1 cellular context compared by ENCODE assay signal in the genomic region with DNA sequence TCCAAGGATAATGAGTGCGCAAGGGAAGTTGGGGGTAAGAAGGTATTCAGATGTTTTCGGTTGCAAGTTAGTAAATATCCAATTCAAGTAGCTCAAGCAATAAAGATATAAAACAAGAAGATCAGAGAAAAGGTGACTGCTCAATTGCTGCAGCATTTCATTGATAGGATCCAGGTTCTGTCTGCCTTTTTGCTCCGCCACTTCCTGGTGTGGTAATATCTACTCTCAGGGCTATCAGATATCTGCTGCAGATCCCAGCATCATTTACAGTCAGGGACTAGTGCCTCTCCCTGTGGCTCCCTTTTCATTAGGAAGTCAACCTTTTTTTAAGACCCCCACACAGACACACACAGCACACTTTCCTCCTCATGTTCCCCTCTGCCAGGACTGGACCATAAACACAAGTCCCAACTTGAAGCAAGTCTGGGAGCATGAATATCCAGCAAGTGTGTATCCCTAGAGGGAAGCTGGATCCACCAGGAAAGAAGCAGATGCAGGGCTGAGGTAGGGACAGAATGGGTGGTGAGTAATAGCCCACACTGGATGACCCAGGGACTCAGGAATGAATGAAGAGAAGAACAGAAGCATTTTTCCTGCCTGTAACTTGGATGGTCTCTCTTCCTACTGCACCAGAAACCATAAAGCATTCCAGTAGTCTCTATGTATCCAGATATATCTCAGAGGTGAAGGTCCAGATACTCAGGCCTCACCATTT.
TF ChIP-seq lines count a peak whose summit lies in the region.

No MANE protein-coding gene starts in this region.

TF ChIP-seq in SK-N-SH treated with all-trans-retinoic acid at 6 μM for 48 hours, 23 proteins besides CTCF, POLR2A, EP300 and RAD21 (continued from another document):
- TF ChIP-seq, protein P1, sequence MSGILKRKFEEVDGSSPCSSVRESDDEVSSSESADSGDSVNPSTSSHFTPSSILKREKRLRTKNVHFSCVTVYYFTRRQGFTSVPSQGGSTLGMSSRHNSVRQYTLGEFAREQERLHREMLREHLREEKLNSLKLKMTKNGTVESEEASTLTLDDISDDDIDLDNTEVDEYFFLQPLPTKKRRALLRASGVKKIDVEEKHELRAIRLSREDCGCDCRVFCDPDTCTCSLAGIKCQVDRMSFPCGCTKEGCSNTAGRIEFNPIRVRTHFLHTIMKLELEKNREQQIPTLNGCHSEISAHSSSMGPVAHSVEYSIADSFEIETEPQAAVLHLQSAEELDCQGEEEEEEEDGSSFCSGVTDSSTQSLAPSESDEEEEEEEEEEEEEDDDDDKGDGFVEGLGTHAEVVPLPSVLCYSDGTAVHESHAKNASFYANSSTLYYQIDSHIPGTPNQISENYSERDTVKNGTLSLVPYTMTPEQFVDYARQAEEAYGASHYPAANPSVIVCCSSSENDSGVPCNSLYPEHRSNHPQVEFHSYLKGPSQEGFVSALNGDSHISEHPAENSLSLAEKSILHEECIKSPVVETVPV (CRISPR knock-in tag; IDR thresholded peaks at IDR 0.05) = no peak
- no peak for TF ChIP-seq TCF4 (CRISPR knock-in tag; IDR thresholded peaks at IDR 0.05; ENCODE audit: borderline replicate concordance)
